In the genomic region with DNA sequence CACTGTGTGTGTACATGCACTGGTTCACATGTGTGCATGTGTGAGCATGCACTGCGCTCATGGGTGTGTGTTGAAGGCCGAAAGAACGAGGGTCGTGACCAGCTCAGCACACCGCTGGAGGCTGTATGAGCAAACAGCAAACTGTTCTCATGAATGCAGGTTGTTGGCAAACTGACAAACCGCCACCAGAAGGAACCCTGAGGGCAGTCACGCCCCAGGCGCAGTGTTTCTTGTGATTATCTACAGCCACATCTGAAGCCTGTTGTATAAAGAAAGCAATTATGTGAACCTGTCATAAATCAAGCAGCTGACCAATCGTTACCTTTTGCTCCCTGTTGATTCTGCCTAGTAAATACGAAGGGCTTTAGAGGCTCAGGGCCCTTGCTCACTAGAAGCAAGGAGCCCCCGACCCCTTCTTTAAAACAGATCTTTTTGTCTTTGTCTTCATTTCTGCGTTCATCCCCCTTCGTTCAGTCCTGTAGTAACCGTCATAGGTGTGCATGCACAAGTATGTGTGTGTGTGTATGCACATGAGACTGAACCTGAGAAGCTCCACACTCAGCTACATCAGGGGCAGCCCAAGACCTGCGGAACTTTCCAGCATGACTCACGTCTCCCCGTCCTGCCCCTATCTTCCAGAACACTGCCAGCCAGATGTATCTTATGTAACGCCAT, we compare ENCODE assay signal across 1 cellular context.
TF ChIP-seq lines count a peak whose summit lies in the region.

No MANE protein-coding gene starts in this region.

TF ChIP-seq in HEK293, 187 proteins besides CTCF, POLR2A, EP300 and RAD21 (continued from another document):
- TF ChIP-seq, protein P1, sequence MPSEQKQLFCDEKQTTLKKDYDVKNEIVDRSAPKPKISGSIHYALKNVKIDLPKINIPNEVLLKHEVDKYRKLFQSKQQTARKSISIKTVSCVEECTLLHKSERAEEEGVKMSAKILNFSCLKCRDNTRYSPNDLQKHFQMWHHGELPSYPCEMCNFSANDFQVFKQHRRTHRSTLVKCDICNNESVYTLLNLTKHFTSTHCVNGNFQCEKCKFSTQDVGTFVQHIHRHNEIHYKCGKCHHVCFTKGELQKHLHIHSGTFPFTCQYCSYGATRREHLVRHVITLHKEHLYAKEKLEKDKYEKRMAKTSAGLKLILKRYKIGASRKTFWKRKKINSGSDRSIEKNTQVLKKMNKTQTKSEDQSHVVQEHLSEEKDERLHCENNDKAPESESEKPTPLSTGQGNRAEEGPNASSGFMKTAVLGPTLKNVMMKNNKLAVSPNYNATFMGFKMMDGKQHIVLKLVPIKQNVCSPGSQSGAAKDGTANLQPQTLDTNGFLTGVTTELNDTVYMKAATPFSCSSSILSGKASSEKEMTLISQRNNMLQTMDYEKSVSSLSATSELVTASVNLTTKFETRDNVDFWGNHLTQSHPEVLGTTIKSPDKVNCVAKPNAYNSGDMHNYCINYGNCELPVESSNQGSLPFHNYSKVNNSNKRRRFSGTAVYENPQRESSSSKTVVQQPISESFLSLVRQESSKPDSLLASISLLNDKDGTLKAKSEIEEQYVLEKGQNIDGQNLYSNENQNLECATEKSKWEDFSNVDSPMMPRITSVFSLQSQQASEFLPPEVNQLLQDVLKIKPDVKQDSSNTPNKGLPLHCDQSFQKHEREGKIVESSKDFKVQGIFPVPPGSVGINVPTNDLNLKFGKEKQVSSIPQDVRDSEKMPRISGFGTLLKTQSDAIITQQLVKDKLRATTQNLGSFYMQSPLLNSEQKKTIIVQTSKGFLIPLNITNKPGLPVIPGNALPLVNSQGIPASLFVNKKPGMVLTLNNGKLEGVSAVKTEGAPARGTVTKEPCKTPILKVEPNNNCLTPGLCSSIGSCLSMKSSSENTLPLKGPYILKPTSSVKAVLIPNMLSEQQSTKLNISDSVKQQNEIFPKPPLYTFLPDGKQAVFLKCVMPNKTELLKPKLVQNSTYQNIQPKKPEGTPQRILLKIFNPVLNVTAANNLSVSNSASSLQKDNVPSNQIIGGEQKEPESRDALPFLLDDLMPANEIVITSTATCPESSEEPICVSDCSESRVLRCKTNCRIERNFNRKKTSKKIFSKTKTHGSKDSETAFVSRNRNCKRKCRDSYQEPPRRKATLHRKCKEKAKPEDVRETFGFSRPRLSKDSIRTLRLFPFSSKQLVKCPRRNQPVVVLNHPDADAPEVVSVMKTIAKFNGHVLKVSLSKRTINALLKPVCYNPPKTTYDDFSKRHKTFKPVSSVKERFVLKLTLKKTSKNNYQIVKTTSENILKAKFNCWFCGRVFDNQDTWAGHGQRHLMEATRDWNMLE (tag by site-specific recombination; conservative IDR thresholded peaks at IDR 0.05; ENCODE audit: low read depth) = no peak
- TF ChIP-seq, protein P2, sequence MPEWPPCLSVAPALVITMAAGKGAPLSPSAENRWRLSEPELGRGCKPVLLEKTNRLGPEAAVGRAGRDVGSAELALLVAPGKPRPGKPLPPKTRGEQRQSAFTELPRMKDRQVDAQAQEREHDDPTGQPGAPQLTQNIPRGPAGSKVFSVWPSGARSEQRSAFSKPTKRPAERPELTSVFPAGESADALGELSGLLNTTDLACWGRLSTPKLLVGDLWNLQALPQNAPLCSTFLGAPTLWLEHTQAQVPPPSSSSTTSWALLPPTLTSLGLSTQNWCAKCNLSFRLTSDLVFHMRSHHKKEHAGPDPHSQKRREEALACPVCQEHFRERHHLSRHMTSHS (tag by site-specific recombination; IDR thresholded peaks at IDR 0.05) = peak; percentile 76; the same call in 1 of the 2 replicates
- TF ChIP-seq BCL11B (tag by site-specific recombination; IDR thresholded peaks at IDR 0.05; ENCODE audit: low read depth) (peak; percentile 96), ZNF48 (tag by site-specific recombination; IDR thresholded peaks at IDR 0.05) (no peak), MEIS1 (CRISPR knock-in tag; IDR thresholded peaks at IDR 0.05; ENCODE audit: borderline replicate concordance) (peak; percentile 92), HOXA7 (CRISPR knock-in tag; IDR thresholded peaks at IDR 0.05; ENCODE audit: borderline replicate concordance) (no peak), GFI1B (tag by site-specific recombination; IDR thresholded peaks at IDR 0.05) (peak; percentile 38; the same call in 1 of the 2 replicates), ZNF791 (tag by site-specific recombination; IDR thresholded peaks at IDR 0.05) (no peak), ZNF624 (tag by site-specific recombination; IDR thresholded peaks at IDR 0.05) (0 out of 2 replicates have a peak, but pooled peaks have one; percentile 15), SCRT1 (tag by site-specific recombination; IDR thresholded peaks at IDR 0.05; ENCODE audit: borderline replicate concordance) (peak; percentile 91), BCL11A (tag by site-specific recombination; IDR thresholded peaks at IDR 0.05; ENCODE audit: low read depth) (peak; percentile 47; the same call in 1 of the 2 replicates), SP3 (tag by site-specific recombination; IDR thresholded peaks at IDR 0.05) (no peak), SP7 (tag by site-specific recombination; IDR thresholded peaks at IDR 0.05) (peak; percentile 98), ZNF837 (tag by site-specific recombination; IDR thresholded peaks at IDR 0.05) (no peak), ZNF677 (tag by site-specific recombination; IDR thresholded peaks at IDR 0.05) (no peak), RBAK (tag by site-specific recombination; IDR thresholded peaks at IDR 0.05) (no peak), ZNF555 (tag by site-specific recombination; conservative IDR thresholded peaks at IDR 0.05) (no peak)
- TF ChIP-seq, protein P3, sequence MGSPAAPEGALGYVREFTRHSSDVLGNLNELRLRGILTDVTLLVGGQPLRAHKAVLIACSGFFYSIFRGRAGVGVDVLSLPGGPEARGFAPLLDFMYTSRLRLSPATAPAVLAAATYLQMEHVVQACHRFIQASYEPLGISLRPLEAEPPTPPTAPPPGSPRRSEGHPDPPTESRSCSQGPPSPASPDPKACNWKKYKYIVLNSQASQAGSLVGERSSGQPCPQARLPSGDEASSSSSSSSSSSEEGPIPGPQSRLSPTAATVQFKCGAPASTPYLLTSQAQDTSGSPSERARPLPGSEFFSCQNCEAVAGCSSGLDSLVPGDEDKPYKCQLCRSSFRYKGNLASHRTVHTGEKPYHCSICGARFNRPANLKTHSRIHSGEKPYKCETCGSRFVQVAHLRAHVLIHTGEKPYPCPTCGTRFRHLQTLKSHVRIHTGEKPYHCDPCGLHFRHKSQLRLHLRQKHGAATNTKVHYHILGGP (tag by site-specific recombination; IDR thresholded peaks at IDR 0.05) = no peak
- TF ChIP-seq, protein P4, sequence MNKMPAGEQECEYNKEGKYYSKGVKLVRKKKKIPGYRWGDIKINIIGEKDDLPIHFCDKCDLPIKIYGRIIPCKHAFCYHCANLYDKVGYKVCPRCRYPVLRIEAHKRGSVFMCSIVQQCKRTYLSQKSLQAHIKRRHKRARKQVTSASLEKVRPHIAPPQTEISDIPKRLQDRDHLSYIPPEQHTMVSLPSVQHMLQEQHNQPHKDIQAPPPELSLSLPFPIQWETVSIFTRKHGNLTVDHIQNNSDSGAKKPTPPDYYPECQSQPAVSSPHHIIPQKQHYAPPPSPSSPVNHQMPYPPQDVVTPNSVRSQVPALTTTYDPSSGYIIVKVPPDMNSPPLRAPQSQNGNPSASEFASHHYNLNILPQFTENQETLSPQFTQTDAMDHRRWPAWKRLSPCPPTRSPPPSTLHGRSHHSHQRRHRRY (tag by site-specific recombination; IDR thresholded peaks at IDR 0.05) = 0 out of 2 replicates have a peak, but pooled peaks have one; percentile 13
- TF ChIP-seq, protein P5, sequence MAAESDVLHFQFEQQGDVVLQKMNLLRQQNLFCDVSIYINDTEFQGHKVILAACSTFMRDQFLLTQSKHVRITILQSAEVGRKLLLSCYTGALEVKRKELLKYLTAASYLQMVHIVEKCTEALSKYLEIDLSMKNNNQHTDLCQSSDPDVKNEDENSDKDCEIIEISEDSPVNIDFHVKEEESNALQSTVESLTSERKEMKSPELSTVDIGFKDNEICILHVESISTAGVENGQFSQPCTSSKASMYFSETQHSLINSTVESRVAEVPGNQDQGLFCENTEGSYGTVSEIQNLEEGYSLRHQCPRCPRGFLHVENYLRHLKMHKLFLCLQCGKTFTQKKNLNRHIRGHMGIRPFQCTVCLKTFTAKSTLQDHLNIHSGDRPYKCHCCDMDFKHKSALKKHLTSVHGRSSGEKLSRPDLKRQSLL (tag by site-specific recombination; IDR thresholded peaks at IDR 0.05) = no peak
- TF ChIP-seq, protein P6, sequence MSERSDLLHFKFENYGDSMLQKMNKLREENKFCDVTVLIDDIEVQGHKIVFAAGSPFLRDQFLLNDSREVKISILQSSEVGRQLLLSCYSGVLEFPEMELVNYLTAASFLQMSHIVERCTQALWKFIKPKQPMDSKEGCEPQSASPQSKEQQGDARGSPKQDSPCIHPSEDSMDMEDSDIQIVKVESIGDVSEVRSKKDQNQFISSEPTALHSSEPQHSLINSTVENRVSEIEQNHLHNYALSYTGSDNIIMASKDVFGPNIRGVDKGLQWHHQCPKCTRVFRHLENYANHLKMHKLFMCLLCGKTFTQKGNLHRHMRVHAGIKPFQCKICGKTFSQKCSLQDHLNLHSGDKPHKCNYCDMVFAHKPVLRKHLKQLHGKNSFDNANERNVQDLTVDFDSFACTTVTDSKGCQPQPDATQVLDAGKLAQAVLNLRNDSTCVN (tag by site-specific recombination; optimal IDR thresholded peaks at IDR 0.05) = peak; percentile 29
- TF ChIP-seq, protein P7, sequence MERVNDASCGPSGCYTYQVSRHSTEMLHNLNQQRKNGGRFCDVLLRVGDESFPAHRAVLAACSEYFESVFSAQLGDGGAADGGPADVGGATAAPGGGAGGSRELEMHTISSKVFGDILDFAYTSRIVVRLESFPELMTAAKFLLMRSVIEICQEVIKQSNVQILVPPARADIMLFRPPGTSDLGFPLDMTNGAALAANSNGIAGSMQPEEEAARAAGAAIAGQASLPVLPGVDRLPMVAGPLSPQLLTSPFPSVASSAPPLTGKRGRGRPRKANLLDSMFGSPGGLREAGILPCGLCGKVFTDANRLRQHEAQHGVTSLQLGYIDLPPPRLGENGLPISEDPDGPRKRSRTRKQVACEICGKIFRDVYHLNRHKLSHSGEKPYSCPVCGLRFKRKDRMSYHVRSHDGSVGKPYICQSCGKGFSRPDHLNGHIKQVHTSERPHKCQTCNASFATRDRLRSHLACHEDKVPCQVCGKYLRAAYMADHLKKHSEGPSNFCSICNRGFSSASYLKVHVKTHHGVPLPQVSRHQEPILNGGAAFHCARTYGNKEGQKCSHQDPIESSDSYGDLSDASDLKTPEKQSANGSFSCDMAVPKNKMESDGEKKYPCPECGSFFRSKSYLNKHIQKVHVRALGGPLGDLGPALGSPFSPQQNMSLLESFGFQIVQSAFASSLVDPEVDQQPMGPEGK (tag by site-specific recombination; IDR thresholded peaks at IDR 0.05) = peak; percentile 58; the same call in 1 of the 2 replicates
- TF ChIP-seq, protein P8, sequence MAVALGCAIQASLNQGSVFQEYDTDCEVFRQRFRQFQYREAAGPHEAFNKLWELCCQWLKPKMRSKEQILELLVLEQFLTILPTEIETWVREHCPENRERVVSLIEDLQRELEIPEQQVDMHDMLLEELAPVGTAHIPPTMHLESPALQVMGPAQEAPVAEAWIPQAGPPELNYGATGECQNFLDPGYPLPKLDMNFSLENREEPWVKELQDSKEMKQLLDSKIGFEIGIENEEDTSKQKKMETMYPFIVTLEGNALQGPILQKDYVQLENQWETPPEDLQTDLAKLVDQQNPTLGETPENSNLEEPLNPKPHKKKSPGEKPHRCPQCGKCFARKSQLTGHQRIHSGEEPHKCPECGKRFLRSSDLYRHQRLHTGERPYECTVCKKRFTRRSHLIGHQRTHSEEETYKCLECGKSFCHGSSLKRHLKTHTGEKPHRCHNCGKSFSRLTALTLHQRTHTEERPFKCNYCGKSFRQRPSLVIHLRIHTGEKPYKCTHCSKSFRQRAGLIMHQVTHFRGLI (tag by site-specific recombination; IDR thresholded peaks at IDR 0.05) = no peak
